1 cellular context compared by ENCODE assay signal in the genomic region with DNA sequence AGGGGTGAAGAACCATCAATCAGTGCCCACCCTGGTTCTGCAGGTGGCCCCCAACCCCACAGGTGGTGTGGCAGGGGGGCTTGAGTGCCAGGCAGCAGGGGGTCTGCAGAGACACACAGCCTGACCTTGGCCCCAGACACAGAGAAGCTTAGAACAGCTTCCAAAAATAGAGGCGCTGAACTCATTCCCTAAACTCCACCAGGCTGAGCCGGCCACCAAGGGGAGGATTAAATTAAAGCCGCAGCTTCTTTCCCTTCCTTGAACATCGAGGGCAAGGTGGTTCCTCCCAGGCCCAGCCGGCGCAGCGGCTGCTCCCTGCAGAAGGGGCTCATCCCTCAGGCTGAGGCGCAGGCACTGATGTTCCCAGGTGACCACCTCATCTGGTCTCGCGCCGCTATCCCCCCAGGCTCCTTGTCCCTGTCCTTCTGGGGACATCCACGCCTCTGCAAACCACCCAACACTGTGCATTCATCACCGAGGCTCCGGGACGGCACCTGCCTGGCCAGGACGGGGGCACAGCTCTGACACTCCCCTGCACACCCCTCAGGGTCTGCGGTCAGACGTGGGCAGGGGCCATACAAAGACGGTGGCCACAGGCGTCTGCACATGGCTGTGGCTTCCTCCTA.
TF ChIP-seq lines count a peak whose summit lies in the region.

No MANE protein-coding gene starts in this region.

TF ChIP-seq in WTC11, 78 proteins besides CTCF, POLR2A, EP300 and RAD21 (continued from another document):
- no peak for TF ChIP-seq ARID4B (CRISPR knock-in tag; IDR thresholded peaks at IDR 0.05; ENCODE audit: borderline replicate concordance)
- no peak for TF ChIP-seq ATF6 (CRISPR knock-in tag; IDR thresholded peaks at IDR 0.05)
- 0 out of 2 replicates have a peak, but pooled peaks have one; percentile 19 for TF ChIP-seq FOXP1 (CRISPR knock-in tag; IDR thresholded peaks at IDR 0.05; ENCODE audit: borderline replicate concordance)
